In genomic region chr5:39869396-39869795, GRCh38 we compare ENCODE assay signal across 9 cellular contexts.
"Had no signal": no experiment of that assay in that cellular context is flagged by ENCODE, and none has a peak within 500 bp of the region (broad histone marks: within the 10 kb centered on the region; RNA-seq: fewer than 3 reads in every experiment).

No MANE protein-coding gene starts in this region.

- H3K4me2 ChIP-seq: GM23338 had no signal

- H3K4me1 Mint-ChIP-seq: GM23338 had no signal

- DNase-seq: GM23248, GOT3, H7, HCEC 1CT, HFFc6 had no signal

- ATAC-seq: GM23338, HCT116 had no signal

- H3K36me3 ChIP-seq: HAP-1 had no signal

- H3K4me1 ChIP-seq: HAP-1 had no signal

- H3K4me3 Mint-ChIP-seq: GM23338, HFFc6 had no signal

- H3K9me3 ChIP-seq: HAP-1 had no signal

- H3K27ac ChIP-seq: GM23248 had no signal

- FAIRE-seq: H1 had no signal

- H3K9ac ChIP-seq: GM23248 had no signal

- H3K4me3 ChIP-seq: GM23248, GM23338, HAP-1 had no signal

- H2AFZ ChIP-seq: GM23248, GM23338 had no signal

- H3K27ac Mint-ChIP-seq: GM23338, HFFc6 had no signal
